In the genomic region with DNA sequence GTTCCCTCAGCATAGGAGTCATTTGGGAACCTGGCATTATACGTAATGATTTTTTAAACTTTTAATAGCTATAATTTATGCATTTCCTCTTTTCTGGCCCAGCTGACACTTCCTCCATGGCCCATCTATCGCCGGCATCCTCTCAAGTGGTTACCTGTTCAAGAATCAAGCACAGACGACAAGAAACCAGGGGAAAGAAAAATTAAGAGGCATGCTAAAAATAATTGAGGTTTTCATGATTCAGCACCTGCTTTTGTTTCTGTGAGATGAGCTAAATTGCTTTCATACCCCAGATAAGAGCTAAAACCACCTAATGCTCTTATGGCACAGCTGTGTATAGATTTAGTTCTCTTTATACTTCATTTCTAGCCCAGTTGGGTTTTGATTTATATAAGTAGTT, we compare ENCODE assay signal across 8 cellular contexts. TPM values are rescaled to one million over a fixed set of nuclear protein-coding genes. Genes with fewer than 3 reads are reported as not detected.
DNase-seq lines count a peak whose midpoint lies in the region; ATAC-seq and TF ChIP-seq lines count a peak whose summit lies in the region.

No MANE protein-coding gene starts in this region.

- peaks cover 38% of the 10 kb centered on the region for H3K4me1 ChIP-seq in OCI-LY3 (ENCODE audit: low read length)
- H3K4me1 ChIP-seq in skeletal muscle satellite cell (ENCODE audit: control insufficient read depth, insufficient read depth, low read length): peaks cover 15% of the 10 kb centered on the region

- H3K9me3 ChIP-seq in OCI-LY3 (ENCODE audit: insufficient read depth, low read length): no peaks in the 10 kb centered on the region
- no peaks in the 10 kb centered on the region for H3K9me3 ChIP-seq in skeletal muscle satellite cell (replicated peaks; ENCODE audit: low read length)

- peak overlapping the region; percentile 75 for H3K27ac Mint-ChIP-seq in T-helper 2 cell treated with Interferon-gamma antibody and Interleukin-4, amounts not matched to agents 5 μg/mL and 100 μg/mL, for 36 hours

- TF ChIP-seq POLR2A in erythroblast (IDR thresholded peaks at IDR 0.05; ENCODE audit: low read length): no peak

- no peaks in the 10 kb centered on the region for H3K27me3 ChIP-seq in OCI-LY3 (ENCODE audit: low read depth, low read length)
- no peaks in the 10 kb centered on the region for H3K27me3 ChIP-seq in skeletal muscle satellite cell (ENCODE audit: control insufficient read depth, insufficient read depth, low read length)

- H3K4me2 ChIP-seq in OCI-LY3 (ENCODE audit: low read length) (peak overlapping the region; percentile 97), skeletal muscle satellite cell (ENCODE audit: low read length) (peak overlapping the region; percentile 86)

- H3K4me3 Mint-ChIP-seq in T-helper 2 cell treated with Interferon-gamma antibody and Interleukin-4, amounts not matched to agents 5 μg/mL and 100 μg/mL, for 36 hours: peak overlapping the region; percentile 98

- peak overlapping the region; percentile 40 for H3K27ac ChIP-seq in OCI-LY3 (ENCODE audit: low read length)

- no peaks in the 10 kb centered on the region for H3K27me3 Mint-ChIP-seq in T-helper 2 cell treated with Interferon-gamma antibody and Interleukin-4, amounts not matched to agents 5 μg/mL and 100 μg/mL, for 36 hours (ENCODE audit: low read depth)

- no peaks in the 10 kb centered on the region for H4K20me1 ChIP-seq in OCI-LY3 (ENCODE audit: insufficient read depth, low read length)

- H3K4me1 Mint-ChIP-seq in T-helper 2 cell treated with Interferon-gamma antibody and Interleukin-4, amounts not matched to agents 5 μg/mL and 100 μg/mL, for 36 hours (ENCODE audit: low read depth): peaks cover 26% of the 10 kb centered on the region

- H3K9ac ChIP-seq in OCI-LY3 (ENCODE audit: low read length) (0 out of 2 replicates have a peak overlapping the region, but pooled peaks have one; percentile 2), skeletal muscle satellite cell (ENCODE audit: low read depth, low read length) (peak overlapping the region; percentile 97)

- no peak for ATAC-seq in GM21576 (IDR thresholded peaks at IDR 0.05; ENCODE audit: unreplicated experiment)

- TF ChIP-seq CTCF in OCI-LY3 (IDR thresholded peaks at IDR 0.05; ENCODE audit: low read depth, low read length) (no peak), epithelial cell of proximal tubule (conservative IDR thresholded peaks at IDR 0.05; ENCODE audit: low read depth, low read length) (no peak)

- no peak for DNase-seq in T-helper 2 cell treated with Interferon-gamma antibody and Interleukin-4, amounts not matched to agents 5 μg/mL and 100 μg/mL, for 36 hours (ENCODE audit: low spot score)
- DNase-seq in T-helper 2 cell (no peak), epithelial cell of proximal tubule (ENCODE audit: low read depth) (no peak), DMS79 (lab: John Stamatoyannopoulos, UW) (no peak), erythroblast (lab: John Stamatoyannopoulos, UW) (no peak)

- H3K9me3 Mint-ChIP-seq in T-helper 2 cell treated with Interferon-gamma antibody and Interleukin-4, amounts not matched to agents 5 μg/mL and 100 μg/mL, for 36 hours: no peaks in the 10 kb centered on the region

- H3K4me3 ChIP-seq in OCI-LY3 (ENCODE audit: low read length) (peak overlapping the region; percentile 91), epithelial cell of proximal tubule (ENCODE audit: low read depth, low read length) (peak overlapping the region; percentile 100), skeletal muscle satellite cell (ENCODE audit: low read length) (no peak overlapping the region)

- peaks cover 52% of the 10 kb centered on the region for H3K79me2 ChIP-seq in OCI-LY3 (ENCODE audit: low read length)

- peaks cover 27% of the 10 kb centered on the region for H3K36me3 Mint-ChIP-seq in T-helper 2 cell treated with Interferon-gamma antibody and Interleukin-4, amounts not matched to agents 5 μg/mL and 100 μg/mL, for 36 hours (ENCODE audit: low read depth)

- peaks cover 30% of the 10 kb centered on the region for H3K36me3 ChIP-seq in OCI-LY3 (replicated peaks; ENCODE audit: low read depth, low read length)
- peaks cover 12% of the 10 kb centered on the region for H3K36me3 ChIP-seq in skeletal muscle satellite cell (ENCODE audit: insufficient read depth, low read length)

- H2AFZ ChIP-seq in OCI-LY3 (ENCODE audit: low read depth, low read length): no peak overlapping the region

RNA-seq across cellular contexts. Expression of gene SPCS1, which starts 1.7 kb away (rescaled TPM):
- 171 and 212 TPM in 2 replicates for total RNA-seq in epithelial cell of proximal tubule
- 101 and 140 TPM in 2 replicates for total RNA-seq in skeletal muscle satellite cell (2012; rRNA removed)

RNA-seq across cellular contexts. Expression of gene GLT8D1, which starts 2.0 kb away (rescaled TPM):
- 59.2 and 59.5 TPM in 2 replicates for total RNA-seq in epithelial cell of proximal tubule
- total RNA-seq in skeletal muscle satellite cell (2012; rRNA removed): 77.3 and 87.8 TPM in 2 replicates

RNA-seq across cellular contexts. Expression of gene GNL3, which starts 21.8 kb away (rescaled TPM):
- 128 and 141 TPM in 2 replicates for total RNA-seq in epithelial cell of proximal tubule
- 188 and 213 TPM in 2 replicates for total RNA-seq in skeletal muscle satellite cell (2012; rRNA removed)

RNA-seq across cellular contexts. Expression of gene PBRM1, which starts 21.9 kb away (rescaled TPM):
- 40.5 and 51.5 TPM in 2 replicates for total RNA-seq in epithelial cell of proximal tubule
- total RNA-seq in skeletal muscle satellite cell (2012; rRNA removed): 45.9 and 48.5 TPM in 2 replicates
